In genomic region chr4:75985116-75985515, GRCh38 we compare ENCODE assay signal across 1 cellular context.
TF ChIP-seq lines count a peak whose summit lies in the region.

No MANE protein-coding gene starts in this region.

TF ChIP-seq in IMR-90, 13 proteins besides CTCF, POLR2A, EP300 and RAD21:
- TF ChIP-seq RFX5 (IDR thresholded peaks at IDR 0.05; ENCODE audit: low read depth, low read length), result no peak
- peak; percentile 44; the same call in 1 of the 2 replicates for TF ChIP-seq FOS (IDR thresholded peaks at IDR 0.05; ENCODE audit: low read depth, low read length)
- TF ChIP-seq, protein P1, sequence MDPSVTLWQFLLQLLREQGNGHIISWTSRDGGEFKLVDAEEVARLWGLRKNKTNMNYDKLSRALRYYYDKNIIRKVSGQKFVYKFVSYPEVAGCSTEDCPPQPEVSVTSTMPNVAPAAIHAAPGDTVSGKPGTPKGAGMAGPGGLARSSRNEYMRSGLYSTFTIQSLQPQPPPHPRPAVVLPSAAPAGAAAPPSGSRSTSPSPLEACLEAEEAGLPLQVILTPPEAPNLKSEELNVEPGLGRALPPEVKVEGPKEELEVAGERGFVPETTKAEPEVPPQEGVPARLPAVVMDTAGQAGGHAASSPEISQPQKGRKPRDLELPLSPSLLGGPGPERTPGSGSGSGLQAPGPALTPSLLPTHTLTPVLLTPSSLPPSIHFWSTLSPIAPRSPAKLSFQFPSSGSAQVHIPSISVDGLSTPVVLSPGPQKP (IDR thresholded peaks at IDR 0.05; ENCODE audit: borderline replicate concordance, low read depth, low read length), result no peak
- no peak for TF ChIP-seq USF2 (IDR thresholded peaks at IDR 0.05; ENCODE audit: low read depth, low read length)
- peak; percentile 82 for TF ChIP-seq NFE2L2 (IDR thresholded peaks at IDR 0.05; ENCODE audit: low read depth, low read length)
- no peak for TF ChIP-seq MAZ (IDR thresholded peaks at IDR 0.05; ENCODE audit: borderline replicate concordance, low read depth, low read length)
- 0 out of 2 replicates have a peak, but pooled peaks have one; percentile 31 for TF ChIP-seq MAFK (IDR thresholded peaks at IDR 0.05; ENCODE audit: low read depth, low read length)
- TF ChIP-seq BHLHE40 (IDR thresholded peaks at IDR 0.05; ENCODE audit: low read depth, low read length), result no peak
- TF ChIP-seq CHD1 (IDR thresholded peaks at IDR 0.05; ENCODE audit: low read depth, low read length), result no peak
- TF ChIP-seq CEBPB (IDR thresholded peaks at IDR 0.05; ENCODE audit: low read depth, low read length), result peak; percentile 5; the same call in 1 of the 2 replicates
- no peak for TF ChIP-seq SMC3 (IDR thresholded peaks at IDR 0.05; ENCODE audit: low read depth, low read length)
- peak; percentile 55 for TF ChIP-seq RCOR1 (IDR thresholded peaks at IDR 0.05; ENCODE audit: insufficient replicate concordance, low read length)
- no peak for TF ChIP-seq MXI1 (IDR thresholded peaks at IDR 0.05; ENCODE audit: borderline replicate concordance, low read depth, low read length)
